8 cellular contexts compared by ENCODE assay signal in genomic region chr16:72124761-72125634, GRCh38. TPM values are rescaled to one million over a fixed set of nuclear protein-coding genes. Genes with fewer than 3 reads are reported as not detected.
DNase-seq lines count a peak whose midpoint lies in the region; ATAC-seq and TF ChIP-seq lines count a peak whose summit lies in the region.

No MANE protein-coding gene starts in this region.

- peak overlapping the region; percentile 49 for H3K27ac ChIP-seq in cingulate gyrus (ENCODE audit: low read depth, low read length)
- peak overlapping the region in 1 of 2 donors; percentile 7 for H3K27ac ChIP-seq in left lung

- no peaks in the 10 kb centered on the region for H3K27me3 ChIP-seq in left lung

- DNase-seq in DMS53 treated with DMSO at 0.1 percent for 48 hours (lab: John Stamatoyannopoulos, UW; ENCODE audit: unreplicated experiment) (peak; percentile 77), NCI-H345 (lab: John Stamatoyannopoulos, UW) (peak; percentile 48), left lung (peak in 1 of 2 donors; percentile 79), GDM1 (lab: John Stamatoyannopoulos, UW) (no peak)
- peak; percentile 69 for DNase-seq in activated CD4-positive, CD25-positive, alpha-beta regulatory T cell treated with anti-CD3 and anti-CD28 coated beads, Interleukin-2, amount 50 U/mL, for 72 hours
- peak; percentile 33 to 55 for DNase-seq in stimulated activated CD4-positive, alpha-beta T cell treated with anti-CD3 and anti-CD28 coated beads, Interleukin-4, amount 100 ng/mL, for 4 hours

- TF ChIP-seq CTCF in left lung (IDR thresholded peaks at IDR 0.05) = peak; percentile 71 to 79

- peaks cover 0 to 18% of the 10 kb centered on the region in 2 donors for H3K4me1 ChIP-seq in left lung

- no peaks in the 10 kb centered on the region for H3K9me3 ChIP-seq in left lung

- ATAC-seq in HG02678 (IDR thresholded peaks at IDR 0.05; ENCODE audit: unreplicated experiment) (peak; percentile 72), left lung (peak; percentile 97)

- intact Hi-C loops in left lung (cut with DNase I) = loop anchor here in 1 of 2 donors (10.0 kb wide), 1 partner anchor 340 kb away; no protein-coding TSS in a partner anchor

- H3K4me3 ChIP-seq in left lung = no peak overlapping the region

- no peaks in the 10 kb centered on the region for H3K36me3 ChIP-seq in left lung

RNA-seq across cellular contexts. Expression of gene DHX38, which starts 31.4 kb away (rescaled TPM):
- total RNA-seq in left lung = 10 to 100 TPM; 41.5 to 56.2 TPM

RNA-seq across cellular contexts. Expression of gene TXNL4B, which starts 31.6 kb away (rescaled TPM):
- 10 to 100 TPM in 1 of 2 donors, 1 to 10 TPM in 1; 9.8 to 11.7 TPM for total RNA-seq in left lung

RNA-seq across cellular contexts. Expression of gene PMFBP1, which starts 47.0 kb away (rescaled TPM):
- total RNA-seq in left lung = under 1 TPM; 0.47 to 0.67 TPM
